8 cellular contexts compared by ENCODE assay signal in the genomic region with DNA sequence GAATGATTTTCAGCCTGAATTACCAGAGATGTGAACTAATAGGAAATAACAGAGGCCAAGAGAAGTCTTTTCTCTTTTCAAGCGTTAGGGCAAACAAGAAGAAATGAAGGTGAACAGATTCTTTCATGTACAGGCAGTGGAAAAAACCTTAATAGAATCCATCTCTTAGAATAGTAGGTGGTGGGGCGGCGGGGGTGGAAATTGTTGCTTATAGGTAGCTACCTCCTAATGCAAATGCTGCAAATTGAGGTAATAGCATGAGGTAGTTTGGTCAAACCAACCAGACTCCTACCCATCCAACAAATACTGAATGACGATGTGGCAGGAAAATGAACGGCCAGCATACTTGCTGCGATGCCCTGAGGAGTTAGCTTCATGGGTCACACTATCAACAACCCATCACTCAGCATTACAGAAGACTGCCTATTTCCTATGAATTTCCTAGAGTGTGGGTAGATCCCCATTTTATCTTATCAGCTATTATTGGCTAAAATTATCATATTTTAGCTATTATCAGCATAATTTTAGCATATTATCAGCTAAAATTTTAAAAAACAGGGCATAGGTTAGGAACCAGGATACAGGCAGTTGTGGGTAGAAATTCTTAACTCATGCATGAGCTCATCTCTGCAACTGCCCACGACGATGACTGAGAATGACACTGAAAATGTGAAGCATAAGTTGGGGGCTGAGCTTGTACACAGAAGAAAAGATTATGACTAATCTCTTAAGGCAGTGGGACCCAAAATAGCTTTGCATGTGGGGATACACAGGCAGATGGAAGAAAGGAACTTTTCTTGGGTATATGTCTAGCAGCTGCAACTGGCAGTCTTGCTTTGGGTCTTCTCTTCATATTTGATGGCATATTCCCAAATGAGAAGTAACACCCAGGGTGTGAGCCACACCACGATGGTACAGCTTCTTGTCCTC.
DNase-seq lines count a peak whose midpoint lies in the region; ATAC-seq and TF ChIP-seq lines count a peak whose summit lies in the region.

No MANE protein-coding gene starts in this region.

- ATAC-seq in GM19395 (IDR thresholded peaks at IDR 0.05; ENCODE audit: unreplicated experiment) (peak; percentile 91), HG03457 (IDR thresholded peaks at IDR 0.05; ENCODE audit: unreplicated experiment) (peak; percentile 60), Right ventricle myocardium superior (ENCODE audit: poor library complexity) (no peak)
- no peak for ATAC-seq in central memory CD8-positive, alpha-beta T cell (replicated peaks; ENCODE audit: extremely low read depth, poor library complexity, severe bottlenecking)
- peak; percentile 98 for ATAC-seq in stimulated activated naive CD8-positive, alpha-beta T cell treated with anti-CD3 and anti-CD28 coated beads, Interleukin-15, Interleukin-2, amounts not matched to agents 100 U/mL and 50 U/mL, for 24 hours

- peak overlapping the region; percentile 51 for H3K27ac Mint-ChIP-seq in central memory CD8-positive, alpha-beta T cell (ENCODE audit: low read depth)

- intact Hi-C loops in Right ventricle myocardium superior (cut with DNase I) = no loop called here

- no peak overlapping the region for H3K4me3 Mint-ChIP-seq in central memory CD8-positive, alpha-beta T cell

- H3K27me3 Mint-ChIP-seq in central memory CD8-positive, alpha-beta T cell = no peaks in the 10 kb centered on the region

- peaks cover 49% of the 10 kb centered on the region for H3K36me3 Mint-ChIP-seq in central memory CD8-positive, alpha-beta T cell (ENCODE audit: insufficient read depth)

- peaks cover 19% of the 10 kb centered on the region for H3K4me1 Mint-ChIP-seq in central memory CD8-positive, alpha-beta T cell

- no peak for TF ChIP-seq CTCF in AG10803 (conservative IDR thresholded peaks at IDR 0.05; ENCODE audit: low read length)

- no peaks in the 10 kb centered on the region for H3K9me3 Mint-ChIP-seq in central memory CD8-positive, alpha-beta T cell

- DNase-seq in AG10803 (ENCODE audit: low read depth) (peak; percentile 79), LoVo (ENCODE audit: low spot score) (no peak), COR-L47 (lab: John Stamatoyannopoulos, UW) (no peak), Right ventricle myocardium superior (no peak)
- DNase-seq in central memory CD8-positive, alpha-beta T cell (ENCODE audit: low spot score in 2 of 2) = no peak
- DNase-seq in stimulated activated naive CD8-positive, alpha-beta T cell treated with anti-CD3 and anti-CD28 coated beads, Interleukin-15, Interleukin-2, amounts not matched to agents 100 U/mL and 50 U/mL, for 24 hours = peak; percentile 55

- H3K4me3 ChIP-seq in AG10803 (ENCODE audit: low read length) = no peak overlapping the region

Comparison
In these comparisons a context has a peak if more than half of its experiments do, and no peak if none do; other contexts are left out.
1. DNase-seq: peak in AG10803 (single experiment) and stimulated activated naive CD8-positive, alpha-beta T cell treated with anti-CD3 and anti-CD28 coated beads, Interleukin-15, Interleukin-2, amounts not matched to agents 100 U/mL and 50 U/mL, for 24 hours (single experiment); none in central memory CD8-positive, alpha-beta T cell (0 of 2), LoVo (single experiment), COR-L47 (single experiment) and Right ventricle myocardium superior (single experiment).
2. ATAC-seq: peak in GM19395 (single experiment), HG03457 (single experiment) and stimulated activated naive CD8-positive, alpha-beta T cell treated with anti-CD3 and anti-CD28 coated beads, Interleukin-15, Interleukin-2, amounts not matched to agents 100 U/mL and 50 U/mL, for 24 hours (single experiment); none in central memory CD8-positive, alpha-beta T cell (single experiment) and Right ventricle myocardium superior (single experiment).